Comparison of ENCODE assay signal across 8 cellular contexts in the genomic region with DNA sequence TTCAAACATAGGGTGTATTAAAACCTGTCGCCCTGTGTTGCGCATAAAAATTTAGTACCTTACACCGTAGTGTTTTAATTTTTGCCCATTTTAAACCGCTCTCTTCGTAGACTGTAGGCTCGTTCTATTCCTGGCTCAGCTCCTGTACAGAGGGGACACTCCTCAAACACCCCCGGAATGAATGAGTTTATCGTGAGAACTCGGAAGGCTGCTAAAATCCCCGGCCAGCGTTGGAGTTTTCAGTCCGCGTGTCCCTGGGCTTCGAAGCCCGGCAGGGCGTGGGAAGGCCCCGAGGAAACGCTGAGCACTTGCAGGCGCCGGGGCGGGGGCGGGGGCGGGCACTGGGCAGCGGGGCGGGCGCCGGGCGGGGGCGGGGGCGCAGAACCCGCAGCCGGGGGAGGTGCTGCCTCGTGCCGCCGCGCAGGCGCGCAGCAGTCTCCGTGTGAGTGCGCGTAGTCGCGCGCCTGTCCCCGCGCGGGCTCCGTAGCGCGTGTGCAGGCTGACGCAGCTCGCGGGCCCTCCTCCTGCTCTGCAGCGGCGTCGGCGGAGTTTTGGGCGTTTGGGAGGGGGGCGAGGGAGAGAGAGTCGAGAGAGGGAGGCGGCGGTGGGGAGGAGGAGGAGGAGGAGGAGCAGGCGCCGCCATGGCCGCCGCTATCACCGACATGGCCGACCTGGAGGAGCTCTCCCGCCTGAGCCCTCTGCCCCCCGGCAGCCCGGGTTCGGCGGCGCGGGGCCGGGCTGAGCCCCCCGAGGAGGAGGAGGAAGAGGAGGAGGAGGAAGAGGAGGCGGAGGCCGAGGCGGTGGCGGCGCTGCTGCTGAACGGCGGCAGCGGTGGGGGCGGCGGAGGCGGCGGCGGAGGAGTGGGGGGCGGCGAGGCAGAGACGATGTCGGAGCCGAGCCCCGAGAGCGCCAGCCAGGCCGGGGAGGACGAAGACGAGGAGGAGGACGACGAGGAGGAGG. TPM values are rescaled to one million over a fixed set of nuclear protein-coding genes. Genes with fewer than 3 reads are reported as not detected.
DNase-seq lines count a peak whose midpoint lies in the region; ATAC-seq, FAIRE-seq and TF ChIP-seq lines count a peak whose summit lies in the region.

A gene with protein sequence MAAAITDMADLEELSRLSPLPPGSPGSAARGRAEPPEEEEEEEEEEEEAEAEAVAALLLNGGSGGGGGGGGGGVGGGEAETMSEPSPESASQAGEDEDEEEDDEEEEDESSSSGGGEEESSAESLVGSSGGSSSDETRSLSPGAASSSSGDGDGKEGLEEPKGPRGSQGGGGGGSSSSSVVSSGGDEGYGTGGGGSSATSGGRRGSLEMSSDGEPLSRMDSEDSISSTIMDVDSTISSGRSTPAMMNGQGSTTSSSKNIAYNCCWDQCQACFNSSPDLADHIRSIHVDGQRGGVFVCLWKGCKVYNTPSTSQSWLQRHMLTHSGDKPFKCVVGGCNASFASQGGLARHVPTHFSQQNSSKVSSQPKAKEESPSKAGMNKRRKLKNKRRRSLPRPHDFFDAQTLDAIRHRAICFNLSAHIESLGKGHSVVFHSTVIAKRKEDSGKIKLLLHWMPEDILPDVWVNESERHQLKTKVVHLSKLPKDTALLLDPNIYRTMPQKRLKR (plus strand): TSS at position 434 of the 960 bp plus-strand sequence. CDS start 208 bp downstream, at position 642.

- DNase-seq in BJ (ENCODE audit: low read depth) (peak; percentile 66), GM19239 (ENCODE audit: insufficient read length, low spot score) (peak; percentile 88), NCI-H748 (lab: John Stamatoyannopoulos, UW; ENCODE audit: unreplicated experiment) (peak; percentile 90), HepG2 (ENCODE audit: low spot score) (peak; percentile 80)
- DNase-seq in activated CD4-positive, alpha-beta T cell treated with anti-CD3 and anti-CD28 coated beads, Interleukin-2, amount 50 U/mL, for 24 hours (ENCODE audit: low read depth in 1 of 2, low spot score in 1 of 2): peak; percentile 65 to 76
- peak; percentile 72 to 75 for DNase-seq in stimulated activated CD4-positive, alpha-beta T cell treated with anti-CD3 and anti-CD28 coated beads, Interleukin-2, amount 100 ng/mL, for 48 hours

- in situ Hi-C loops in HepG2 (cut with HindIII; ENCODE audit: extremely low pct_ligation_motif_present, low pct_unique_long_range_greater_than_20kb): no loop called here

- peaks cover 34% of the 10 kb centered on the region for H3K36me3 Mint-ChIP-seq in dendritic cell treated with granulocyte-macrophage colony-stimulating factor and Interleukin-4, amounts not matched to agents 40 ng/mL and 50 ng/mL, for 4 days (ENCODE audit: low read depth)

- H2AFZ ChIP-seq in HepG2 (ENCODE audit: low read length): peak within 1 kb of the TSS; percentile 87

- peak within 1 kb of the TSS; percentile 99 for H3K4me3 Mint-ChIP-seq in dendritic cell treated with granulocyte-macrophage colony-stimulating factor and Interleukin-4, amounts not matched to agents 40 ng/mL and 50 ng/mL, for 4 days

- H3K4me1 Mint-ChIP-seq in dendritic cell treated with granulocyte-macrophage colony-stimulating factor and Interleukin-4, amounts not matched to agents 40 ng/mL and 50 ng/mL, for 4 days (ENCODE audit: low read depth): peaks cover 1% of the 10 kb centered on the region

- H3K9me3 Mint-ChIP-seq in dendritic cell treated with granulocyte-macrophage colony-stimulating factor and Interleukin-4, amounts not matched to agents 40 ng/mL and 50 ng/mL, for 4 days: peaks cover 8% of the 10 kb centered on the region

- peak within 1 kb of the TSS; percentile 78 for H3K27ac ChIP-seq in HepG2 (ENCODE audit: extremely low read length, insufficient read depth, low read length)

- TF ChIP-seq CTCF in BJ (IDR thresholded peaks at IDR 0.05; ENCODE audit: insufficient read depth, low read depth, low read length): no peak
- TF ChIP-seq CTCF in HepG2 (CRISPR knock-in tag; IDR thresholded peaks at IDR 0.05): no peak

- H3K27me3 ChIP-seq in BJ (ENCODE audit: control insufficient read depth, insufficient read depth, low read length) (no peaks in the 10 kb centered on the region), HepG2 (ENCODE audit: control insufficient read depth in 1 of 2, insufficient read depth in 2 of 2, low read length in 2 of 2) (no peaks in the 10 kb centered on the region)

- FAIRE-seq in GM19239 (lab: Jason Lieb, UNC) (peak; percentile 33), HepG2 (lab: Jason Lieb, UNC) (peak; percentile 36)

- H3K27me3 Mint-ChIP-seq in dendritic cell treated with granulocyte-macrophage colony-stimulating factor and Interleukin-4, amounts not matched to agents 40 ng/mL and 50 ng/mL, for 4 days: peaks cover 3% of the 10 kb centered on the region

- TF ChIP-seq EP300 in HepG2 (IDR thresholded peaks at IDR 0.05; ENCODE audit: low read depth in 2 of 2, low read length in 2 of 2) (no peak; a peak in 1 of 4 replicates), HepG2 (CRISPR knock-in tag; IDR thresholded peaks at IDR 0.05; ENCODE audit: borderline replicate concordance) (no peak)

- ATAC-seq in HG03442 (IDR thresholded peaks at IDR 0.05; ENCODE audit: unreplicated experiment) (peak; percentile 72), HepG2 (peak; percentile 93)

- peaks cover 26% of the 10 kb centered on the region for H4K20me1 ChIP-seq in HepG2 (ENCODE audit: insufficient read depth, low read length)

- H3K9me3 ChIP-seq in HepG2 (ENCODE audit: low read length): no peaks in the 10 kb centered on the region

- H3K36me3 ChIP-seq in BJ (ENCODE audit: control insufficient read depth, insufficient read depth, low read length): no peaks in the 10 kb centered on the region
- H3K36me3 ChIP-seq in HepG2 (replicated peaks in 1 of 2; ENCODE audit: control insufficient read depth in 1 of 2, insufficient read depth in 2 of 2, low read length in 2 of 2): peaks cover 0 to 3% of the 10 kb centered on the region in 2 experiments; a peak in 1 of 5 replicates

- BruUV-seq in HepG2 (replicated peaks; lab: Mats Ljungman, UMichigan): no TSS peak

- peaks cover 43% of the 10 kb centered on the region for H3K79me2 ChIP-seq in HepG2 (ENCODE audit: insufficient read depth, low read length)

- no peak for TF ChIP-seq RAD21 in HepG2 (CRISPR knock-in tag; IDR thresholded peaks at IDR 0.05)

- peak within 1 kb of the TSS; percentile 78 for H3K4me2 ChIP-seq in HepG2 (ENCODE audit: low read depth, low read length)

- CTCF ChIA-PET in BJ (lab: Yijun Ruan, JAX) (no interaction called here), HepG2 (lab: Yijun Ruan, JAX; ENCODE audit: low intra/inter-chr PET ratio, low total read pairs) (no interaction called here)

- H3K27ac Mint-ChIP-seq in dendritic cell treated with granulocyte-macrophage colony-stimulating factor and Interleukin-4, amounts not matched to agents 40 ng/mL and 50 ng/mL, for 4 days: peak within 1 kb of the TSS; percentile 98

- 4% methylated on average over 48 of the region's 102 CpGs for WGBS in HepG2 (ENCODE audit: low lambda C conversion rate)

- intact Hi-C loops in dendritic cell treated with granulocyte-macrophage colony-stimulating factor and Interleukin-4, amounts not matched to agents 40 ng/mL and 50 ng/mL, for 4 days (cut with micrococcal nuclease): loop anchor here (2.0 kb wide), 1 partner anchor 43 kb away; no protein-coding TSS in a partner anchor
- intact Hi-C loops in HepG2 (cut with micrococcal nuclease; ENCODE audit: unreplicated experiment): loop anchor here (5.0 kb wide), 1 partner anchor 37 kb away; no protein-coding TSS in a partner anchor

- H3K9ac ChIP-seq in HepG2 (ENCODE audit: insufficient read depth, low read depth, low read length): peak within 1 kb of the TSS; percentile 93

- H3K4me3 ChIP-seq in BJ (ENCODE audit: low read depth, low read length): peak within 1 kb of the TSS; percentile 100
- H3K4me3 ChIP-seq in HepG2 (replicated peaks in 1 of 3; ENCODE audit: insufficient read depth in 1 of 3, low read depth in 2 of 3, low read length in 3 of 3): peak within 1 kb of the TSS; percentile 78 to 100 (median 89)

- H3K4me1 ChIP-seq in HepG2 (ENCODE audit: insufficient read depth, low read length): peaks cover 36% of the 10 kb centered on the region

- POLR2A ChIA-PET in BJ (lab: Charles Lee) (interaction anchor here (0.6 kb wide), 1 partner anchor 270 kb away, joined by 3 read pairs; no protein-coding TSS in a partner anchor), HepG2 (lab: Yijun Ruan, JAX) (interaction anchor here (0.8 to 2.0 kb wide), 6 partner anchors 14 to 39 kb away, joined by 3 to 8 read pairs (median 3); no protein-coding TSS in a partner anchor)

- TF ChIP-seq POLR2A in HepG2 (IDR thresholded peaks at IDR 0.05; ENCODE audit: insufficient read depth in 1 of 2, low read depth in 2 of 2, low read length in 2 of 2): peak; percentile 44 to 77; a peak in 2 of 4 replicates

TF ChIP-seq in HepG2, 621 proteins besides CTCF, POLR2A, EP300 and RAD21 (continues in another document):
- TF ChIP-seq EED (CRISPR knock-in tag; IDR thresholded peaks at IDR 0.05) (no peak), THAP11 (CRISPR knock-in tag; IDR thresholded peaks at IDR 0.05) (peak; percentile 80)

RNA-seq across cellular contexts. Expression of the gene that starts here (rescaled TPM):
- 6.3 and 11.5 TPM in 2 replicates for polyA plus RNA-seq in BJ (2011; rRNA removed)
- 8.4 and 14.3 TPM in 2 replicates for polyA minus RNA-seq in BJ (2011; rRNA and poly(A)+ RNA removed)
- 17.9 and 33.0 TPM in 2 replicates for total RNA-seq in HepG2 (2016; rRNA removed; fragmentation: Illumina TruSeq; extraction: Trizol)
- total RNA-seq in HepG2 (2016; cell fraction: cytosol; rRNA removed; fragmentation: Illumina TruSeq; extraction: Trizol; ENCODE audit: low read depth): 20.7 and 22.4 TPM in 2 replicates
- 19.9 and 27.9 TPM in 2 replicates for total RNA-seq in HepG2 (2016; cell fraction: insoluble cytoplasmic fraction; rRNA removed; fragmentation: Illumina TruSeq; extraction: Trizol)
- 11.3 and 13.9 TPM in 2 replicates for total RNA-seq in HepG2 (2016; cell fraction: membrane; rRNA removed; fragmentation: Illumina TruSeq; extraction: Trizol)
- 17.7 and 18.1 TPM in 2 replicates for total RNA-seq in HepG2 (2016; cell fraction: nucleus; rRNA removed; fragmentation: Illumina TruSeq; extraction: Trizol)
- polyA plus RNA-seq in HepG2 (2011; rRNA removed): 8.7 and 9.2 TPM in 2 replicates
- 3.7 and 7.3 TPM in 2 replicates for polyA plus RNA-seq in HepG2 (2011; cell fraction: cytosol; rRNA removed)
- polyA plus RNA-seq in HepG2 (2011; cell fraction: nucleus; rRNA removed): 6.9 and 8.6 TPM in 2 replicates
- polyA plus RNA-seq in HepG2 (2012): 14.1 and 20.8 TPM in 2 replicates
- 0.69 and 0.71 TPM in 2 replicates for polyA plus RNA-seq in HepG2 (2016; cell fraction: cytosol; fragmentation: Illumina TruSeq; extraction: Trizol; ENCODE audit: low read depth)
- polyA plus RNA-seq in HepG2 (2016; cell fraction: insoluble cytoplasmic fraction; fragmentation: Illumina TruSeq; extraction: Trizol; ENCODE audit: low read depth): 30.1 and 33.2 TPM in 2 replicates
- 4.2 and 4.5 TPM in 2 replicates for polyA plus RNA-seq in HepG2 (2016; cell fraction: membrane; fragmentation: Illumina TruSeq; extraction: Trizol; ENCODE audit: low read depth)
- 19.9 and 20.7 TPM in 2 replicates for polyA plus RNA-seq in HepG2 (2016; cell fraction: nucleus; fragmentation: Illumina TruSeq; extraction: Trizol; ENCODE audit: insufficient read depth, low read depth)
- 6.7 and 21.1 TPM in 2 replicates for polyA minus RNA-seq in HepG2 (2011; rRNA and poly(A)+ RNA removed; ENCODE audit: low replicate concordance)
- polyA minus RNA-seq in HepG2 (2011; cell fraction: cytosol; rRNA and poly(A)+ RNA removed): 14.4 and 17.4 TPM in 2 replicates
- 20.8 and 21.9 TPM in 2 replicates for polyA minus RNA-seq in HepG2 (2011; cell fraction: nucleus; rRNA and poly(A)+ RNA removed)

Comparison
In these comparisons a context has a peak if more than half of its experiments do, and no peak if none do; other contexts are left out.
1. Peak in every context shown above with its lines: DNase-seq, ATAC-seq, H3K4me3 ChIP-seq and H3K27ac ChIP-seq.